33 cellular contexts compared by ENCODE assay signal in genomic region chr9:25948182-25948581, GRCh38.
"Had no signal": no experiment of that assay in that cellular context is flagged by ENCODE, and none has a peak within 500 bp of the region (broad histone marks: within the 10 kb centered on the region; RNA-seq: fewer than 3 reads in every experiment).

No MANE protein-coding gene starts in this region.

- ATAC-seq: activated naive CD4-positive, alpha-beta T cell treated with anti-CD3 and anti-CD28 coated beads, Interleukin-2, amount 50 U/mL, for 72 hours; activated naive CD8-positive, alpha-beta T cell treated with anti-CD3 and anti-CD28 coated beads, Interleukin-2, amount 50 U/mL, for 24 hours; activated T-cell treated with anti-CD3 and anti-CD28 coated beads, Interleukin-2, amount 50 U/mL, for 4 hours; activated T-cell treated with anti-CD3 and anti-CD28 coated beads, Interleukin-2, amount 50 U/mL, for 72 hours; activated T-helper 17 cell treated with anti-CD3 and anti-CD28 coated beads, Interleukin-2, amount 50 U/mL, for 72 hours; body of pancreas had no signal

- FAIRE-seq: astrocyte, bronchial epithelial cell had no signal

- DNase-seq: activated effector memory CD4-positive, alpha-beta T cell treated with anti-CD3 and anti-CD28 coated beads, Interleukin-2, amount 50 U/mL, for 16 hours; activated effector memory CD4-positive, alpha-beta T cell treated with Interleukin-2 at 50 U/mL for 16 hours; activated gamma-delta T cell; activated gamma-delta T cell treated with Interleukin-2 at 50 U/mL for 16 hours; activated naive CD4-positive, alpha-beta T cell; activated naive CD4-positive, alpha-beta T cell treated with anti-CD3 and anti-CD28 coated beads for 36 hours; activated naive CD4-positive, alpha-beta T cell treated with anti-CD3 and anti-CD28 coated beads, Interleukin-2, amount 10 ng/mL, durations not matched to agents 7 days and 5 days; activated naive CD4-positive, alpha-beta T cell treated with anti-CD3 and anti-CD28 coated beads, Interleukin-2, amount 50 U/mL, for 16 hours; activated naive CD4-positive, alpha-beta T cell treated with Interleukin-2 at 50 U/mL for 16 hours; activated naive CD8-positive, alpha-beta T cell treated with anti-CD3 and anti-CD28 coated beads for 36 hours; activated naive CD8-positive, alpha-beta T cell treated with anti-CD3 and anti-CD28 coated beads, Interleukin-2, amount 10 ng/mL, durations not matched to agents 7 days and 5 days; activated naive CD8-positive, alpha-beta T cell treated with anti-CD3 and anti-CD28 coated beads, Interleukin-2, amount 50 U/mL, for 24 hours; activated T-cell treated with anti-CD3 and anti-CD28 coated beads, Interleukin-2, amount 50 U/mL, for 24 hours; activated T-cell treated with anti-CD3 and anti-CD28 coated beads, Interleukin-2, amount 50 U/mL, for 4 hours; activated T-cell treated with anti-CD3 and anti-CD28 coated beads, Interleukin-2, amount 50 U/mL, for 48 hours; activated T-cell treated with anti-CD3 and anti-CD28 coated beads, Interleukin-2, amount 50 U/mL, for 72 hours; adrenal gland; amniotic stem cell; amygdala; anterior cingulate cortex; aorta; body of pancreas; brain microvascular endothelial cell; caudate nucleus; central memory CD4-positive, alpha-beta T cell; cerebellar nuclear complex had no signal

- H3K4me1 ChIP-seq: adrenal gland, ascending aorta, body of pancreas, breast epithelium had no signal

- H3K9me3 ChIP-seq: adrenal gland, ascending aorta, body of pancreas had no signal

- H3K27ac ChIP-seq: adrenal gland, ascending aorta, body of pancreas, brain microvascular endothelial cell, breast epithelium, cardiac muscle cell had no signal

- H3K4me3 ChIP-seq: adrenal gland, ascending aorta, breast epithelium, cardiac muscle cell had no signal
